2 cellular contexts compared by ENCODE assay signal in the genomic region with DNA sequence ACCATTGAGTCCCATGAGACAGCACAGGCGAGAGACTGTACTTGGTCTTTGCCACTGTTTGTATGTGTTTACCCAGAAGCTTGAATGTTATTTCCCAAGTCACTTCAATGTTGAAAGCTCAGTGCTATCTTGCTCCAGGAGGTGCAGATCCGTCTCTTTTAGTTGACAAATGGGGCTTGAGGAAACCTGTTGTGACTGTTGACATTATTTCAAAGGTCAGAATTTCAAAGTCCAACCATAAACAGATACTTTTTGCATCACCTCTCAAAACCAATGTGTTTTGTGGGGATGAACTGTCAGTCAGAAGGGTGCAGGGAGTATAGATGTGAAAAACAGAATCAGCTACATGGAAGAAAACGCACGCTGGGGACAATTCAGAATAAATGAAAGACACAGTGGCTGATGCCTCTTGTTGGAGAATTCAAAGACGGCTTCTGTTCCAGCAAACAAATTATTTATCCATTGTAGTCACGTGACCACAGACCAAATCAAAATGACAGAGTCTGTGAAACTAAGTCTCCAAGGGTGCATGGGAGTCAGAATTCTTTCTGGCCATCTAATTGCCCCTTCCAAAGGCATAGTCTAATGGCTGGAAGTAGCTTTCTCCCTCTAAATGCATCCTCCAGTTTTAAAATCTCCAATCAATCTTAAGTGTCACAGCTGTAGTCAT.
A peak's percentile ranks its signal among the peaks of the same experiment; 100 is the strongest.
TF ChIP-seq lines count a peak whose summit lies in the region.

No MANE protein-coding gene starts in this region.

TF ChIP-seq in HepG2, 621 proteins besides CTCF, POLR2A, EP300 and RAD21 (continues in another document):
- TF ChIP-seq HNF4A (CRISPR knock-in tag; IDR thresholded peaks at IDR 0.05) = peak; percentile 35; the same call in 1 of the 2 replicates
- TF ChIP-seq, protein P1, sequence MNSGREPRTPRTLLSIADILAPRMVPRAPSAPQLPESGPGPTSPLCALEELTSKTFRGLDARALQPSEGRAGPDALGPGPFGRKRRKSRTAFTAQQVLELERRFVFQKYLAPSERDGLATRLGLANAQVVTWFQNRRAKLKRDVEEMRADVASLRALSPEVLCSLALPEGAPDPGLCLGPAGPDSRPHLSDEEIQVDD (CRISPR knock-in tag; IDR thresholded peaks at IDR 0.05; ENCODE audit: borderline replicate concordance) = no peak
- TF ChIP-seq TCF7 (IDR thresholded peaks at IDR 0.05; ENCODE audit: low read depth) = peak; percentile 23; the same call in 1 of the 2 replicates
- TF ChIP-seq, protein P2, sequence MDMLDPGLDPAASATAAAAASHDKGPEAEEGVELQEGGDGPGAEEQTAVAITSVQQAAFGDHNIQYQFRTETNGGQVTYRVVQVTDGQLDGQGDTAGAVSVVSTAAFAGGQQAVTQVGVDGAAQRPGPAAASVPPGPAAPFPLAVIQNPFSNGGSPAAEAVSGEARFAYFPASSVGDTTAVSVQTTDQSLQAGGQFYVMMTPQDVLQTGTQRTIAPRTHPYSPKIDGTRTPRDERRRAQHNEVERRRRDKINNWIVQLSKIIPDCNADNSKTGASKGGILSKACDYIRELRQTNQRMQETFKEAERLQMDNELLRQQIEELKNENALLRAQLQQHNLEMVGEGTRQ (IDR thresholded peaks at IDR 0.05; ENCODE audit: low read depth, low read length) = peak; percentile 77
- TF ChIP-seq, protein P2 (CRISPR knock-in tag; IDR thresholded peaks at IDR 0.05; ENCODE audit: borderline replicate concordance) = peak; percentile 30; the same call in 1 of the 2 replicates
- TF ChIP-seq CEBPB (IDR thresholded peaks at IDR 0.05; ENCODE audit: borderline replicate concordance, low read depth, low read length) = 0 out of 2 replicates have a peak, but pooled peaks have one; percentile 6
- TF ChIP-seq, protein P3, sequence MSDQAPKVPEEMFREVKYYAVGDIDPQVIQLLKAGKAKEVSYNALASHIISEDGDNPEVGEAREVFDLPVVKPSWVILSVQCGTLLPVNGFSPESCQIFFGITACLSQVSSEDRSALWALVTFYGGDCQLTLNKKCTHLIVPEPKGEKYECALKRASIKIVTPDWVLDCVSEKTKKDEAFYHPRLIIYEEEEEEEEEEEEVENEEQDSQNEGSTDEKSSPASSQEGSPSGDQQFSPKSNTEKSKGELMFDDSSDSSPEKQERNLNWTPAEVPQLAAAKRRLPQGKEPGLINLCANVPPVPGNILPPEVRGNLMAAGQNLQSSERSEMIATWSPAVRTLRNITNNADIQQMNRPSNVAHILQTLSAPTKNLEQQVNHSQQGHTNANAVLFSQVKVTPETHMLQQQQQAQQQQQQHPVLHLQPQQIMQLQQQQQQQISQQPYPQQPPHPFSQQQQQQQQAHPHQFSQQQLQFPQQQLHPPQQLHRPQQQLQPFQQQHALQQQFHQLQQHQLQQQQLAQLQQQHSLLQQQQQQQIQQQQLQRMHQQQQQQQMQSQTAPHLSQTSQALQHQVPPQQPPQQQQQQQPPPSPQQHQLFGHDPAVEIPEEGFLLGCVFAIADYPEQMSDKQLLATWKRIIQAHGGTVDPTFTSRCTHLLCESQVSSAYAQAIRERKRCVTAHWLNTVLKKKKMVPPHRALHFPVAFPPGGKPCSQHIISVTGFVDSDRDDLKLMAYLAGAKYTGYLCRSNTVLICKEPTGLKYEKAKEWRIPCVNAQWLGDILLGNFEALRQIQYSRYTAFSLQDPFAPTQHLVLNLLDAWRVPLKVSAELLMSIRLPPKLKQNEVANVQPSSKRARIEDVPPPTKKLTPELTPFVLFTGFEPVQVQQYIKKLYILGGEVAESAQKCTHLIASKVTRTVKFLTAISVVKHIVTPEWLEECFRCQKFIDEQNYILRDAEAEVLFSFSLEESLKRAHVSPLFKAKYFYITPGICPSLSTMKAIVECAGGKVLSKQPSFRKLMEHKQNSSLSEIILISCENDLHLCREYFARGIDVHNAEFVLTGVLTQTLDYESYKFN (CRISPR knock-in tag; conservative IDR thresholded peaks at IDR 0.05) = peak; percentile 35; the same call in 1 of the 2 replicates
- 0 out of 2 replicates have a peak, but pooled peaks have one; percentile 14 for TF ChIP-seq TRIM24 (CRISPR knock-in tag; IDR thresholded peaks at IDR 0.05)
- peak; percentile 89 for TF ChIP-seq RAD51 (IDR thresholded peaks at IDR 0.05; ENCODE audit: borderline replicate concordance)
- TF ChIP-seq, protein P4, sequence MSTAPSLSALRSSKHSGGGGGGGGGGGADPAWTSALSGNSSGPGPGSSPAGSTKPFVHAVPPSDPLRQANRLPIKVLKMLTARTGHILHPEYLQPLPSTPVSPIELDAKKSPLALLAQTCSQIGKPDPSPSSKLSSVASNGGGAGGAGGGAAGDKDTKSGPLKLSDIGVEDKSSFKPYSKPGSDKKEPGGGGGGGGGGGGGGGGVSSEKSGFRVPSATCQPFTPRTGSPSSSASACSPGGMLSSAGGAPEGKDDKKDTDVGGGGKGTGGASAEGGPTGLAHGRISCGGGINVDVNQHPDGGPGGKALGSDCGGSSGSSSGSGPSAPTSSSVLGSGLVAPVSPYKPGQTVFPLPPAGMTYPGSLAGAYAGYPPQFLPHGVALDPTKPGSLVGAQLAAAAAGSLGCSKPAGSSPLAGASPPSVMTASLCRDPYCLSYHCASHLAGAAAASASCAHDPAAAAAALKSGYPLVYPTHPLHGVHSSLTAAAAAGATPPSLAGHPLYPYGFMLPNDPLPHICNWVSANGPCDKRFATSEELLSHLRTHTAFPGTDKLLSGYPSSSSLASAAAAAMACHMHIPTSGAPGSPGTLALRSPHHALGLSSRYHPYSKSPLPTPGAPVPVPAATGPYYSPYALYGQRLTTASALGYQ (CRISPR knock-in tag; IDR thresholded peaks at IDR 0.05) = no peak
- TF ChIP-seq HNF4G (IDR thresholded peaks at IDR 0.05; ENCODE audit: borderline replicate concordance, low read depth, low read length) = peak; percentile 40; the same call in 1 of the 2 replicates
- TF ChIP-seq HNF4G (CRISPR knock-in tag; IDR thresholded peaks at IDR 0.05; ENCODE audit: borderline replicate concordance, low read depth) = no peak
- TF ChIP-seq GATAD2A (CRISPR knock-in tag; IDR thresholded peaks at IDR 0.05) = peak; percentile 49

TF ChIP-seq in K562, 482 proteins besides CTCF, POLR2A, EP300 and RAD21 (continues in another document):
- TF ChIP-seq, protein P5, sequence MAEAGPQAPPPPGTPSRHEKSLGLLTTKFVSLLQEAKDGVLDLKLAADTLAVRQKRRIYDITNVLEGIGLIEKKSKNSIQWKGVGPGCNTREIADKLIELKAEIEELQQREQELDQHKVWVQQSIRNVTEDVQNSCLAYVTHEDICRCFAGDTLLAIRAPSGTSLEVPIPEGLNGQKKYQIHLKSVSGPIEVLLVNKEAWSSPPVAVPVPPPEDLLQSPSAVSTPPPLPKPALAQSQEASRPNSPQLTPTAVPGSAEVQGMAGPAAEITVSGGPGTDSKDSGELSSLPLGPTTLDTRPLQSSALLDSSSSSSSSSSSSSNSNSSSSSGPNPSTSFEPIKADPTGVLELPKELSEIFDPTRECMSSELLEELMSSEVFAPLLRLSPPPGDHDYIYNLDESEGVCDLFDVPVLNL (CRISPR knock-in tag; IDR thresholded peaks at IDR 0.05; ENCODE audit: low read depth) = no peak
- no peak for TF ChIP-seq CREM (IDR thresholded peaks at IDR 0.05; ENCODE audit: low read depth)
- TF ChIP-seq TOE1 (IDR thresholded peaks at IDR 0.05; ENCODE audit: borderline replicate concordance) = peak; percentile 69; the same call in 1 of the 2 replicates
- TF ChIP-seq TOE1 (CRISPR knock-in tag; IDR thresholded peaks at IDR 0.05; ENCODE audit: borderline replicate concordance, low read depth) = no peak
- no peak for TF ChIP-seq OTX1 (CRISPR knock-in tag; IDR thresholded peaks at IDR 0.05)
- 0 out of 2 replicates have a peak, but pooled peaks have one; percentile 36 for TF ChIP-seq DIDO1 (tag; IDR thresholded peaks at IDR 0.05; ENCODE audit: low read depth)
- no peak for TF ChIP-seq ZZZ3 (IDR thresholded peaks at IDR 0.05)
- TF ChIP-seq PTBP1 (IDR thresholded peaks at IDR 0.05; ENCODE audit: low read depth, low read length) = no peak
- TF ChIP-seq RAD51 (IDR thresholded peaks at IDR 0.05; ENCODE audit: borderline replicate concordance, low read depth) = peak; percentile 87
- no peak for TF ChIP-seq ZNF184 (CRISPR knock-in tag; IDR thresholded peaks at IDR 0.05)
- TF ChIP-seq NFIC (IDR thresholded peaks at IDR 0.05) = no peak
- no peak for TF ChIP-seq NEUROD1 (IDR thresholded peaks at IDR 0.05; ENCODE audit: borderline replicate concordance, low read depth, low read length, partially characterized antibody)
- no peak for TF ChIP-seq SMAD4 (CRISPR knock-in tag; conservative IDR thresholded peaks at IDR 0.05)
- TF ChIP-seq, protein P6, sequence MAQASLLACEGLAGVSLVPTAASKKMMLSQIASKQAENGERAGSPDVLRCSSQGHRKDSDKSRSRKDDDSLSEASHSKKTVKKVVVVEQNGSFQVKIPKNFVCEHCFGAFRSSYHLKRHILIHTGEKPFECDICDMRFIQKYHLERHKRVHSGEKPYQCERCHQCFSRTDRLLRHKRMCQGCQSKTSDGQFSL (CRISPR knock-in tag; IDR thresholded peaks at IDR 0.05) = no peak
- TF ChIP-seq, protein P6 (tag; IDR thresholded peaks at IDR 0.05) = no peak
- no peak for TF ChIP-seq ZNF717 (CRISPR knock-in tag; IDR thresholded peaks at IDR 0.05)
- TF ChIP-seq CBFA2T2 (conservative IDR thresholded peaks at IDR 0.05) = peak; percentile 54
- TF ChIP-seq, protein P7, sequence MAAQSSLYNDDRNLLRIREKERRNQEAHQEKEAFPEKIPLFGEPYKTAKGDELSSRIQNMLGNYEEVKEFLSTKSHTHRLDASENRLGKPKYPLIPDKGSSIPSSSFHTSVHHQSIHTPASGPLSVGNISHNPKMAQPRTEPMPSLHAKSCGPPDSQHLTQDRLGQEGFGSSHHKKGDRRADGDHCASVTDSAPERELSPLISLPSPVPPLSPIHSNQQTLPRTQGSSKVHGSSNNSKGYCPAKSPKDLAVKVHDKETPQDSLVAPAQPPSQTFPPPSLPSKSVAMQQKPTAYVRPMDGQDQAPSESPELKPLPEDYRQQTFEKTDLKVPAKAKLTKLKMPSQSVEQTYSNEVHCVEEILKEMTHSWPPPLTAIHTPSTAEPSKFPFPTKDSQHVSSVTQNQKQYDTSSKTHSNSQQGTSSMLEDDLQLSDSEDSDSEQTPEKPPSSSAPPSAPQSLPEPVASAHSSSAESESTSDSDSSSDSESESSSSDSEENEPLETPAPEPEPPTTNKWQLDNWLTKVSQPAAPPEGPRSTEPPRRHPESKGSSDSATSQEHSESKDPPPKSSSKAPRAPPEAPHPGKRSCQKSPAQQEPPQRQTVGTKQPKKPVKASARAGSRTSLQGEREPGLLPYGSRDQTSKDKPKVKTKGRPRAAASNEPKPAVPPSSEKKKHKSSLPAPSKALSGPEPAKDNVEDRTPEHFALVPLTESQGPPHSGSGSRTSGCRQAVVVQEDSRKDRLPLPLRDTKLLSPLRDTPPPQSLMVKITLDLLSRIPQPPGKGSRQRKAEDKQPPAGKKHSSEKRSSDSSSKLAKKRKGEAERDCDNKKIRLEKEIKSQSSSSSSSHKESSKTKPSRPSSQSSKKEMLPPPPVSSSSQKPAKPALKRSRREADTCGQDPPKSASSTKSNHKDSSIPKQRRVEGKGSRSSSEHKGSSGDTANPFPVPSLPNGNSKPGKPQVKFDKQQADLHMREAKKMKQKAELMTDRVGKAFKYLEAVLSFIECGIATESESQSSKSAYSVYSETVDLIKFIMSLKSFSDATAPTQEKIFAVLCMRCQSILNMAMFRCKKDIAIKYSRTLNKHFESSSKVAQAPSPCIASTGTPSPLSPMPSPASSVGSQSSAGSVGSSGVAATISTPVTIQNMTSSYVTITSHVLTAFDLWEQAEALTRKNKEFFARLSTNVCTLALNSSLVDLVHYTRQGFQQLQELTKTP (IDR thresholded peaks at IDR 0.05; ENCODE audit: low read depth in 1 of 2, partially characterized antibody in 2 of 2) = no peak
- TF ChIP-seq SMC3 (conservative IDR thresholded peaks at IDR 0.05; ENCODE audit: insufficient read depth, low read depth, low read length) = no peak
- TF ChIP-seq, protein P8, sequence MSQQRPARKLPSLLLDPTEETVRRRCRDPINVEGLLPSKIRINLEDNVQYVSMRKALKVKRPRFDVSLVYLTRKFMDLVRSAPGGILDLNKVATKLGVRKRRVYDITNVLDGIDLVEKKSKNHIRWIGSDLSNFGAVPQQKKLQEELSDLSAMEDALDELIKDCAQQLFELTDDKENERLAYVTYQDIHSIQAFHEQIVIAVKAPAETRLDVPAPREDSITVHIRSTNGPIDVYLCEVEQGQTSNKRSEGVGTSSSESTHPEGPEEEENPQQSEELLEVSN (IDR thresholded peaks at IDR 0.05; ENCODE audit: borderline replicate concordance in 1 of 2, extremely low read depth in 1 of 2, insufficient read depth in 1 of 2, insufficient read length in 1 of 2, low read depth in 1 of 2, low read length in 1 of 2, poor library complexity in 1 of 2, severe bottlenecking in 1 of 2) = no peak
- TF ChIP-seq, protein P9, sequence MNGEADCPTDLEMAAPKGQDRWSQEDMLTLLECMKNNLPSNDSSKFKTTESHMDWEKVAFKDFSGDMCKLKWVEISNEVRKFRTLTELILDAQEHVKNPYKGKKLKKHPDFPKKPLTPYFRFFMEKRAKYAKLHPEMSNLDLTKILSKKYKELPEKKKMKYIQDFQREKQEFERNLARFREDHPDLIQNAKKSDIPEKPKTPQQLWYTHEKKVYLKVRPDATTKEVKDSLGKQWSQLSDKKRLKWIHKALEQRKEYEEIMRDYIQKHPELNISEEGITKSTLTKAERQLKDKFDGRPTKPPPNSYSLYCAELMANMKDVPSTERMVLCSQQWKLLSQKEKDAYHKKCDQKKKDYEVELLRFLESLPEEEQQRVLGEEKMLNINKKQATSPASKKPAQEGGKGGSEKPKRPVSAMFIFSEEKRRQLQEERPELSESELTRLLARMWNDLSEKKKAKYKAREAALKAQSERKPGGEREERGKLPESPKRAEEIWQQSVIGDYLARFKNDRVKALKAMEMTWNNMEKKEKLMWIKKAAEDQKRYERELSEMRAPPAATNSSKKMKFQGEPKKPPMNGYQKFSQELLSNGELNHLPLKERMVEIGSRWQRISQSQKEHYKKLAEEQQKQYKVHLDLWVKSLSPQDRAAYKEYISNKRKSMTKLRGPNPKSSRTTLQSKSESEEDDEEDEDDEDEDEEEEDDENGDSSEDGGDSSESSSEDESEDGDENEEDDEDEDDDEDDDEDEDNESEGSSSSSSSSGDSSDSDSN (IDR thresholded peaks at IDR 0.05; ENCODE audit: borderline replicate concordance in 1 of 2, low read depth in 2 of 2, low read length in 2 of 2) = no peak
- TF ChIP-seq, protein P10, sequence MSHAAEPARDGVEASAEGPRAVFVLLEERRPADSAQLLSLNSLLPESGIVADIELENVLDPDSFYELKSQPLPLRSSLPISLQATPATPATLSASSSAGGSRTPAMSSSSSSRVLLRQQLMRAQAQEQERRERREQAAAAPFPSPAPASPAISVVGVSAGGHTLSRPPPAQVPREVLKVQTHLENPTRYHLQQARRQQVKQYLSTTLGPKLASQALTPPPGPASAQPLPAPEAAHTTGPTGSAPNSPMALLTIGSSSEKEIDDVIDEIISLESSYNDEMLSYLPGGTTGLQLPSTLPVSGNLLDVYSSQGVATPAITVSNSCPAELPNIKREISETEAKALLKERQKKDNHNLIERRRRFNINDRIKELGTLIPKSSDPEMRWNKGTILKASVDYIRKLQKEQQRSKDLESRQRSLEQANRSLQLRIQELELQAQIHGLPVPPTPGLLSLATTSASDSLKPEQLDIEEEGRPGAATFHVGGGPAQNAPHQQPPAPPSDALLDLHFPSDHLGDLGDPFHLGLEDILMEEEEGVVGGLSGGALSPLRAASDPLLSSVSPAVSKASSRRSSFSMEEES (CRISPR knock-in tag; IDR thresholded peaks at IDR 0.05) = peak; percentile 96
- TF ChIP-seq FIP1L1 (IDR thresholded peaks at IDR 0.05; ENCODE audit: low read depth, low read length, poor library complexity, severe bottlenecking) = no peak
